Comparison of ENCODE assay signal across 8 cellular contexts in the genomic region with DNA sequence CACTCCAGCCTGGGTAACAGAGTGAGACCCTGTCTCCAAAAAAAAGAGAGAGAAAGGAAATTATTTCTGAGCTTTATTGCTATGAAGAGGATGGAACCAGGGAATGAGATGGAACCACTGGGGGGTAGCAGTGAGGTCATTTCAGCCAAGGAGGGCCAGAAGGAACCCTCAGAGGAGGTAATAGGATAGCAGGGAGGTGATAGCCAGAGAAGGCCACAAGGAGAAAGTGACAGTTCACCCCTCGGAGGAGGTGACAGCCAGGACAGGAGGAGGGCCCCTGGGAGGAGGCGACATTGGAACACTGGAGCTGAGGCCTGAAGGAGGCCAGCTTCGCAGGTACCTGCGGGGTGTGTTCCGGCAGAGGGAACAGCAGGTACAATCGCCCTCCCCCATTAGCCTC. TPM values are rescaled to one million over a fixed set of nuclear protein-coding genes. Genes with fewer than 3 reads are reported as not detected.
DNase-seq lines count a peak whose midpoint lies in the region; ATAC-seq, FAIRE-seq and TF ChIP-seq lines count a peak whose summit lies in the region.

No MANE protein-coding gene starts in this region.

- H3K36me3 Mint-ChIP-seq in stimulated activated naive CD8-positive, alpha-beta T cell treated with anti-CD3 and anti-CD28 coated beads, Interleukin-15, Interleukin-2, amounts not matched to agents 100 ng/mL and 50 ng/mL, for 24 hours (ENCODE audit: low read depth) = no peaks in the 10 kb centered on the region

- FAIRE-seq in H1 (lab: Jason Lieb, UNC) = no peak
- no peak for FAIRE-seq in GM12891 (lab: Jason Lieb, UNC)

- H2AK5ac ChIP-seq in H1 (ENCODE audit: low read depth, low read length) = no peak overlapping the region

- H4K20me1 ChIP-seq in H1 (replicated peaks in 1 of 2; ENCODE audit: control insufficient read depth in 1 of 2, insufficient read depth in 2 of 2, low read length in 2 of 2) = no peaks in the 10 kb centered on the region

- H3K4me3 ChIP-seq in Peyer's patch = peak overlapping the region in 3 of 4 donors; percentile 68 to 100 (median 99)
- H3K4me3 ChIP-seq in H1 (ENCODE audit: extremely low read depth in 1 of 4, insufficient read depth in 2 of 4, low read depth in 3 of 4, low read length in 4 of 4) = peak overlapping the region in 1 of 4 experiments; percentile 85; a peak in 1 of 8 replicates
- peak overlapping the region; percentile 73 for H3K4me3 ChIP-seq in parathyroid adenoma (ENCODE audit: low read depth, low read length)

- no peak overlapping the region for H3K9ac ChIP-seq in H1 (replicated peaks in 1 of 4; ENCODE audit: extremely low read depth in 1 of 4, low read depth in 3 of 4, low read length in 3 of 4)
- H3K9ac ChIP-seq in parathyroid adenoma = no peak overlapping the region

- ATAC-seq in stimulated activated naive CD8-positive, alpha-beta T cell treated with anti-CD3 and anti-CD28 coated beads, Interleukin-15, Interleukin-2, amounts not matched to agents 100 U/mL and 50 U/mL, for 24 hours = no peak
- ATAC-seq in HG02840 (IDR thresholded peaks at IDR 0.05; ENCODE audit: low FRiP score, unreplicated experiment) = no peak
- ATAC-seq in HG03135 (IDR thresholded peaks at IDR 0.05; ENCODE audit: unreplicated experiment) = no peak

- H3K18ac ChIP-seq in H1 (ENCODE audit: extremely low read depth, low read length) = no peak overlapping the region; the same call in 1 of the 2 replicates

- H2BK20ac ChIP-seq in H1 (ENCODE audit: low read length) = no peak overlapping the region

- no peak overlapping the region for H3K23ac ChIP-seq in H1 (ENCODE audit: insufficient read length)

- no peak for TF ChIP-seq EP300 in H1 (IDR thresholded peaks at IDR 0.05; ENCODE audit: borderline replicate concordance in 1 of 2, low read depth in 2 of 2, low read length in 2 of 2)

- no peak overlapping the region for H2BK120ac ChIP-seq in H1 (replicated peaks; ENCODE audit: low read depth, low read length)

- H3K27ac Mint-ChIP-seq in stimulated activated naive CD8-positive, alpha-beta T cell treated with anti-CD3 and anti-CD28 coated beads, Interleukin-15, Interleukin-2, amounts not matched to agents 100 ng/mL and 50 ng/mL, for 24 hours = peak overlapping the region; percentile 72

- no peak overlapping the region for H3K56ac ChIP-seq in H1 (replicated peaks; ENCODE audit: insufficient read length, low read depth, low read length)

- no peak overlapping the region for H3K14ac ChIP-seq in H1 (ENCODE audit: insufficient read length)

- peak overlapping the region in 3 of 4 donors; percentile 89 to 96 (median 89) for H3K27ac ChIP-seq in Peyer's patch
- no peak overlapping the region for H3K27ac ChIP-seq in H1 (ENCODE audit: low read depth, low read length)
- peak overlapping the region; percentile 41 for H3K27ac ChIP-seq in parathyroid adenoma

- peaks cover 0 to 4% of the 10 kb centered on the region in 2 experiments; a peak in 1 of 4 replicates for H3K79me2 ChIP-seq in H1 (ENCODE audit: control insufficient read depth in 1 of 2, insufficient read depth in 2 of 2, low read length in 2 of 2)
- no peaks in the 10 kb centered on the region for H3K79me2 ChIP-seq in parathyroid adenoma

- no peak overlapping the region for H4K5ac ChIP-seq in H1 (ENCODE audit: insufficient read length, low read depth, low read length)

- H4K91ac ChIP-seq in H1 (replicated peaks; ENCODE audit: insufficient read length, low read length) = no peak overlapping the region

- H2BK15ac ChIP-seq in H1 (ENCODE audit: low read length) = no peak overlapping the region

- TF ChIP-seq POLR2A in Peyer's patch (IDR thresholded peaks at IDR 0.05) (no peak), H1 (IDR thresholded peaks at IDR 0.05; ENCODE audit: control extremely low read depth in 1 of 2, low read depth in 2 of 2, low read length in 2 of 2) (no peak), GM12891 (IDR thresholded peaks at IDR 0.05; ENCODE audit: low read depth, low read length) (no peak)

- H3K4me1 Mint-ChIP-seq in stimulated activated naive CD8-positive, alpha-beta T cell treated with anti-CD3 and anti-CD28 coated beads, Interleukin-15, Interleukin-2, amounts not matched to agents 100 ng/mL and 50 ng/mL, for 24 hours (ENCODE audit: low read depth) = peaks cover 19% of the 10 kb centered on the region

- 0 out of 2 replicates have a peak overlapping the region, but pooled peaks have one; percentile 54 for H4K8ac ChIP-seq in H1 (ENCODE audit: extremely low read depth, insufficient read depth, low read length)

- H3K36me3 ChIP-seq in Peyer's patch (peaks cover 0 to 5% (median 0%) of the 10 kb centered on the region in 3 donors), H1 (ENCODE audit: control insufficient read depth in 2 of 4, insufficient read depth in 4 of 4, low read length in 3 of 4) (no peaks in the 10 kb centered on the region), parathyroid adenoma (ENCODE audit: control insufficient read depth, insufficient read depth, low read length) (no peaks in the 10 kb centered on the region)

- H3K27me3 ChIP-seq in Peyer's patch (no peaks in the 10 kb centered on the region), H1 (replicated peaks in 1 of 4; ENCODE audit: control insufficient read depth in 3 of 4, extremely low read depth in 1 of 4, insufficient read depth in 3 of 4, low read length in 3 of 4) (0 out of 7 replicates have a peak, but pooled peaks cover 0 to 2% (median 0%) of the 10 kb centered on the region in 4 experiments), parathyroid adenoma (ENCODE audit: control insufficient read depth, insufficient read depth, low read length) (no peaks in the 10 kb centered on the region)

- TF ChIP-seq CTCF in Peyer's patch (IDR thresholded peaks at IDR 0.05) (peak in 2 of 6 experiments; percentile 11 to 14), H1 (IDR thresholded peaks at IDR 0.05; ENCODE audit: control extremely low read depth in 1 of 3, insufficient read depth in 1 of 3, low read depth in 1 of 3, low read length in 3 of 3) (peak in 2 of 3 experiments; percentile 21 to 42; a peak in 2 of 4 replicates), parathyroid adenoma (IDR thresholded peaks at IDR 0.05) (peak; percentile 25)

- H2BK5ac ChIP-seq in H1 (ENCODE audit: low read depth, low read length) = no peak overlapping the region

- H3K4me3 Mint-ChIP-seq in stimulated activated naive CD8-positive, alpha-beta T cell treated with anti-CD3 and anti-CD28 coated beads, Interleukin-15, Interleukin-2, amounts not matched to agents 100 ng/mL and 50 ng/mL, for 24 hours = peak overlapping the region; percentile 78

- CTCF ChIA-PET in H1 (lab: Charles Lee; ENCODE audit: partially characterized antibody) = interaction anchor here (0.6 to 4.9 kb wide), 20 partner anchors 10 to 128 kb away, joined by 3 to 73 read pairs (median 4); partner anchors contain the start of genes GDF15, JUND and SSBP4

- POLR2A ChIA-PET in H1 (lab: Charles Lee; ENCODE audit: partially characterized antibody) = interaction anchor here (0.8 to 20.2 kb wide), 11 partner anchors 11 to 107 kb away, joined by 3 to 224 read pairs (median 4); partner anchors contain the start of genes GDF15, IQCN, JUND and SSBP4

- 0 out of 2 replicates have a peak overlapping the region, but pooled peaks have one; percentile 33 for H2BK12ac ChIP-seq in H1 (ENCODE audit: low read depth, low read length)

- H3K27me3 Mint-ChIP-seq in stimulated activated naive CD8-positive, alpha-beta T cell treated with anti-CD3 and anti-CD28 coated beads, Interleukin-15, Interleukin-2, amounts not matched to agents 100 ng/mL and 50 ng/mL, for 24 hours = no peaks in the 10 kb centered on the region

- H2AFZ ChIP-seq in H1 (ENCODE audit: low read length) (no peak overlapping the region), parathyroid adenoma (peak overlapping the region; percentile 75)

- H3K4me1 ChIP-seq in Peyer's patch (peaks cover 0 to 19% (median 0%) of the 10 kb centered on the region in 4 donors), H1 (replicated peaks in 1 of 4; ENCODE audit: control insufficient read depth in 3 of 4, insufficient read depth in 4 of 4, low read length in 3 of 4) (peaks cover 0 to 11% (median 8%) of the 10 kb centered on the region in 4 experiments; a peak in 6 of 7 replicates), parathyroid adenoma (peaks cover 11% of the 10 kb centered on the region)

- TF ChIP-seq RAD21 in H1 (IDR thresholded peaks at IDR 0.05 in 1 of 2, conservative IDR thresholded peaks at IDR 0.05 in 1 of 2; ENCODE audit: low read depth in 2 of 2, low read length in 2 of 2) = peak in 1 of 2 experiments; percentile 20; a peak in 1 of 4 replicates

- no peaks in the 10 kb centered on the region for H3K9me3 Mint-ChIP-seq in stimulated activated naive CD8-positive, alpha-beta T cell treated with anti-CD3 and anti-CD28 coated beads, Interleukin-15, Interleukin-2, amounts not matched to agents 100 ng/mL and 50 ng/mL, for 24 hours

- H3K79me1 ChIP-seq in H1 (ENCODE audit: low read depth, low read length) = no peaks in the 10 kb centered on the region

- H3K9me3 ChIP-seq in Peyer's patch (no peaks in the 10 kb centered on the region), H1 (ENCODE audit: insufficient read depth in 2 of 2, low read depth in 1 of 2, low read length in 1 of 2) (no peaks in the 10 kb centered on the region), parathyroid adenoma (ENCODE audit: control insufficient read depth, low read length) (no peaks in the 10 kb centered on the region)

- peak overlapping the region in 1 of 2 experiments; percentile 79; a peak in 1 of 4 replicates for H3K4me2 ChIP-seq in H1 (ENCODE audit: insufficient read depth in 1 of 2, low read depth in 2 of 2, low read length in 2 of 2)
- peak overlapping the region; percentile 95 for H3K4me2 ChIP-seq in parathyroid adenoma (ENCODE audit: low read length)

- H3K23me2 ChIP-seq in H1 (ENCODE audit: low read depth, low read length) = peaks cover 11% of the 10 kb centered on the region

- no peak overlapping the region for H3K4ac ChIP-seq in H1 (replicated peaks; ENCODE audit: insufficient read length, low read depth, low read length)

- 60% methylated on average over 6 of the region's 6 CpGs; no CpG with 5 or more reads in 1 of the 2 experiments for WGBS in H1 (ENCODE audit: extremely low coverage in 1 of 2, insufficient coverage in 1 of 2, insufficient read length in 1 of 2, insufficient replicate concordance in 2 of 2, low coverage in 1 of 2, low lambda C conversion rate in 2 of 2, missing lambda C conversion rate in 1 of 2), 2 experiments

- no peak for DNase-seq in stimulated activated naive CD8-positive, alpha-beta T cell treated with anti-CD3 and anti-CD28 coated beads, Interleukin-15, Interleukin-2, amounts not matched to agents 100 U/mL and 50 U/mL, for 24 hours
- DNase-seq in Peyer's patch (no peak), H1 (ENCODE audit: low read depth in 1 of 2, low spot score in 2 of 2) (peak in 1 of 2 experiments; percentile 61), GM12891 (ENCODE audit: insufficient read length, low spot score) (no peak)

RNA-seq across cellular contexts. Expression of gene PGPEP1, which starts 0.7 kb away (rescaled TPM):
- 100 to 1,000 TPM in 1 of 4 donors, 10 to 100 TPM in 3; 45.4 to 138 (median 89.2) TPM for total RNA-seq in Peyer's patch
- 33.2 and 33.4 TPM in 2 replicates for total RNA-seq in H1 (2021; fragmentation: NEBNext Ultra II Directional; extraction: Animal tissue kit (Norgen Biotek cat#: 25700))
- 16.6 and 17.0 TPM in 2 replicates for polyA plus RNA-seq in H1 (2011; rRNA removed)
- polyA plus RNA-seq in H1 (2011; cell fraction: cytosol; rRNA removed) = 19.4 TPM
- 29.1 TPM for polyA plus RNA-seq in H1 (2011; cell fraction: nucleus; rRNA removed)
- 21.0 to 25.1 TPM (median 23.6 TPM) in 4 replicates for polyA plus RNA-seq in H1 (2012, experiment 1 of 2)
- 19.1 TPM for polyA plus RNA-seq in H1 (2012, experiment 2 of 2)
- polyA plus RNA-seq in H1 (2013, experiment 1 of 2) = 41.9 TPM
- polyA plus RNA-seq in H1 (2013, experiment 2 of 2) = 41.8 TPM
- 58.5 and 73.6 TPM in 2 replicates for polyA minus RNA-seq in H1 (2011; rRNA and poly(A)+ RNA removed)
- 23.0 TPM for polyA minus RNA-seq in H1 (2011; cell fraction: cytosol; rRNA and poly(A)+ RNA removed)
- polyA minus RNA-seq in H1 (2011; cell fraction: nucleus; rRNA and poly(A)+ RNA removed) = 27.0 TPM
- polyA plus RNA-seq in GM12891 (2012; ENCODE audit: low read depth, missing spikeins) = 22.1 TPM

RNA-seq across cellular contexts. Expression of gene LSM4, which starts 16.8 kb away (rescaled TPM):
- total RNA-seq in Peyer's patch = 100 to 1,000 TPM; 102 to 193 (median 178) TPM
- 319 and 344 TPM in 2 replicates for total RNA-seq in H1 (2021; fragmentation: NEBNext Ultra II Directional; extraction: Animal tissue kit (Norgen Biotek cat#: 25700))
- 302 and 380 TPM in 2 replicates for polyA plus RNA-seq in H1 (2011; rRNA removed)
- polyA plus RNA-seq in H1 (2011; cell fraction: cytosol; rRNA removed) = 472 TPM
- polyA plus RNA-seq in H1 (2011; cell fraction: nucleus; rRNA removed) = 307 TPM
- 245 to 329 TPM (median 314 TPM) in 4 replicates for polyA plus RNA-seq in H1 (2012, experiment 1 of 2)
- 316 TPM for polyA plus RNA-seq in H1 (2012, experiment 2 of 2)
- polyA plus RNA-seq in H1 (2013, experiment 1 of 2) = 312 TPM
- polyA plus RNA-seq in H1 (2013, experiment 2 of 2) = 316 TPM
- polyA minus RNA-seq in H1 (2011; rRNA and poly(A)+ RNA removed) = 47.1 and 48.2 TPM in 2 replicates
- polyA minus RNA-seq in H1 (2011; cell fraction: cytosol; rRNA and poly(A)+ RNA removed) = 90.1 TPM
- 101 TPM for polyA minus RNA-seq in H1 (2011; cell fraction: nucleus; rRNA and poly(A)+ RNA removed)
- 202 TPM for polyA plus RNA-seq in GM12891 (2012; ENCODE audit: low read depth, missing spikeins)

RNA-seq across cellular contexts. Expression of gene GDF15, which starts 46.3 kb away (rescaled TPM):
- 10 to 100 TPM in 1 of 4 donors, 1 to 10 TPM in 3; 6.8 to 11.6 (median 9.0) TPM for total RNA-seq in Peyer's patch
- 4.1 and 5.0 TPM in 2 replicates for total RNA-seq in H1 (2021; fragmentation: NEBNext Ultra II Directional; extraction: Animal tissue kit (Norgen Biotek cat#: 25700))
- 8.5 and 18.8 TPM in 2 replicates for polyA plus RNA-seq in H1 (2011; rRNA removed)
- 8.2 TPM for polyA plus RNA-seq in H1 (2011; cell fraction: cytosol; rRNA removed)
- polyA plus RNA-seq in H1 (2011; cell fraction: nucleus; rRNA removed) = 17.2 TPM
- polyA plus RNA-seq in H1 (2012, experiment 1 of 2) = 4.9 to 6.1 TPM (median 5.6 TPM) in 4 replicates
- polyA plus RNA-seq in H1 (2012, experiment 2 of 2) = 5.5 TPM
- polyA plus RNA-seq in H1 (2013, experiment 1 of 2) = 11.8 TPM
- 14.4 TPM for polyA plus RNA-seq in H1 (2013, experiment 2 of 2)
- polyA minus RNA-seq in H1 (2011; rRNA and poly(A)+ RNA removed) = 1.1 and 2.9 TPM in 2 replicates
- polyA minus RNA-seq in H1 (2011; cell fraction: cytosol; rRNA and poly(A)+ RNA removed) = 6.8 TPM
- polyA minus RNA-seq in H1 (2011; cell fraction: nucleus; rRNA and poly(A)+ RNA removed) = 9.7 TPM
- polyA plus RNA-seq in GM12891 (2012; ENCODE audit: low read depth, missing spikeins) = 4.9 TPM

RNA-seq across cellular contexts. Expression of gene LRRC25, which starts 57.7 kb away (rescaled TPM):
- total RNA-seq in Peyer's patch = 1 to 10 TPM; 2.5 to 4.2 (median 3.6) TPM
- total RNA-seq in H1 (2021; fragmentation: NEBNext Ultra II Directional; extraction: Animal tissue kit (Norgen Biotek cat#: 25700)) = 0.20 and 0.23 TPM in 2 replicates
- polyA plus RNA-seq in H1 (2011; rRNA removed) = 0.31 and 0.41 TPM in 2 replicates
- 0.35 TPM for polyA plus RNA-seq in H1 (2011; cell fraction: cytosol; rRNA removed)
- 0.30 TPM for polyA plus RNA-seq in H1 (2011; cell fraction: nucleus; rRNA removed)
- polyA plus RNA-seq in H1 (2012, experiment 1 of 2) = 0.09 to 0.29 TPM (median 0.19 TPM) in 3 of 4 replicates, not detected in the other
- polyA plus RNA-seq in H1 (2012, experiment 2 of 2) = 0.16 TPM
- 0.14 TPM for polyA plus RNA-seq in H1 (2013, experiment 1 of 2)
- polyA plus RNA-seq in H1 (2013, experiment 2 of 2) = 0.13 TPM
- 0.35 and 0.46 TPM in 2 replicates for polyA minus RNA-seq in H1 (2011; rRNA and poly(A)+ RNA removed)
- polyA minus RNA-seq in H1 (2011; cell fraction: cytosol; rRNA and poly(A)+ RNA removed) = not detected
- polyA minus RNA-seq in H1 (2011; cell fraction: nucleus; rRNA and poly(A)+ RNA removed) = not detected
- 2.0 TPM for polyA plus RNA-seq in GM12891 (2012; ENCODE audit: low read depth, missing spikeins)

RNA-seq across cellular contexts. Expression of gene JUND, which starts 58.3 kb away (rescaled TPM):
- total RNA-seq in Peyer's patch = 100 to 1,000 TPM; 629 to 753 (median 680) TPM
- total RNA-seq in H1 (2021; fragmentation: NEBNext Ultra II Directional; extraction: Animal tissue kit (Norgen Biotek cat#: 25700)) = 77.5 and 95.8 TPM in 2 replicates
- polyA plus RNA-seq in H1 (2011; rRNA removed) = 54.0 and 64.4 TPM in 2 replicates
- polyA plus RNA-seq in H1 (2011; cell fraction: cytosol; rRNA removed) = 88.8 TPM
- 97.7 TPM for polyA plus RNA-seq in H1 (2011; cell fraction: nucleus; rRNA removed)
- 15.6 to 62.2 TPM (median 61.4 TPM) in 4 replicates for polyA plus RNA-seq in H1 (2012, experiment 1 of 2)
- polyA plus RNA-seq in H1 (2012, experiment 2 of 2) = 20.8 TPM
- 45.5 TPM for polyA plus RNA-seq in H1 (2013, experiment 1 of 2)
- 50.7 TPM for polyA plus RNA-seq in H1 (2013, experiment 2 of 2)
- 21.2 and 23.0 TPM in 2 replicates for polyA minus RNA-seq in H1 (2011; rRNA and poly(A)+ RNA removed)
- 115 TPM for polyA minus RNA-seq in H1 (2011; cell fraction: cytosol; rRNA and poly(A)+ RNA removed)
- 188 TPM for polyA minus RNA-seq in H1 (2011; cell fraction: nucleus; rRNA and poly(A)+ RNA removed)
- 50.9 TPM for polyA plus RNA-seq in GM12891 (2012; ENCODE audit: low read depth, missing spikeins)
